Comparison of ENCODE assay signal across 16 cellular contexts in genomic region chr20:4844325-4844724, GRCh38. TPM values are rescaled to one million over a fixed set of nuclear protein-coding genes. Genes with fewer than 3 reads are reported as not detected.
DNase-seq lines count a peak whose midpoint lies in the region; ATAC-seq and TF ChIP-seq lines count a peak whose summit lies in the region.
"Had no signal": no experiment of that assay in that cellular context is flagged by ENCODE, and none has a peak within 500 bp of the region (broad histone marks: within the 10 kb centered on the region; RNA-seq: fewer than 3 reads in every experiment).

No MANE protein-coding gene starts in this region.

- CTCF ChIA-PET in activated CD4-positive, alpha-beta T cell treated with anti-CD3 and anti-CD28 coated beads, Interleukin-2, amount 10 ng/mL, durations not matched to agents 7 days and 5 days (lab: Charles Lee) = no interaction called here
- CTCF ChIA-PET in activated CD4-positive, alpha-beta memory T cell treated with anti-CD3 and anti-CD28 coated beads, Interleukin-2, amount 10 ng/mL, durations not matched to agents 7 days and 5 days (lab: Charles Lee) = no interaction called here

- TF ChIP-seq CTCF in CD14-positive monocyte (IDR thresholded peaks at IDR 0.05) = no peak

- DNase-seq in activated CD4-positive, alpha-beta T cell treated with anti-CD3 and anti-CD28 coated beads, Interleukin-2, amount 10 ng/mL, durations not matched to agents 7 days and 5 days = no peak
- no peak for DNase-seq in activated CD4-positive, alpha-beta T cell treated with anti-CD3 and anti-CD28 coated beads, Interleukin-2, amount 50 U/mL, for 48 hours
- DNase-seq in CD14-positive monocyte (ENCODE audit: low spot score) (no peak), naive B cell (no peak), HCEC 1CT (no peak), left colon (no peak)
- no peak for DNase-seq in activated CD4-positive, alpha-beta memory T cell treated with anti-CD3 and anti-CD28 coated beads, Interleukin-2, amount 10 ng/mL, durations not matched to agents 7 days and 5 days
- DNase-seq: activated effector memory CD4-positive, alpha-beta T cell treated with Interleukin-2 at 50 U/mL for 16 hours; H7; NCI-H1694; NCI-H2171 treated with DMSO at 0.1 percent for 48 hours; NCI-H526; small intestine; stimulated activated CD4-positive, alpha-beta T cell treated with anti-CD3 and anti-CD28 coated beads, Interleukin-1b, Interleukin-23, amount 100 ng/mL, for 48 hours; testis had no signal

- H3K4me1 Mint-ChIP-seq in activated CD4-positive, alpha-beta T cell treated with anti-CD3 and anti-CD28 coated beads, Interleukin-2, amount 10 ng/mL, durations not matched to agents 7 days and 5 days = peaks cover 2% of the 10 kb centered on the region
- peaks cover 31% of the 10 kb centered on the region for H3K4me1 Mint-ChIP-seq in CD14-positive monocyte
- H3K4me1 Mint-ChIP-seq in activated CD4-positive, alpha-beta memory T cell treated with anti-CD3 and anti-CD28 coated beads, Interleukin-2, amount 10 ng/mL, durations not matched to agents 7 days and 5 days = peaks cover 4% of the 10 kb centered on the region
- H3K4me1 Mint-ChIP-seq in naive B cell = peaks cover 16 to 34% (median 30%) of the 10 kb centered on the region in 3 donors

- intact Hi-C loops in CD14-positive monocyte (cut with micrococcal nuclease) = no loop called here
- intact Hi-C loops in left colon (cut with DNase I, micrococcal nuclease) = no loop called here

- no peak for ATAC-seq in naive B cell (ENCODE audit: low read depth in 2 of 2)
- no peak for ATAC-seq in left colon
- ATAC-seq in GM19463 (IDR thresholded peaks at IDR 0.05; ENCODE audit: unreplicated experiment) = no peak

- POLR2A ChIA-PET in activated CD4-positive, alpha-beta T cell treated with anti-CD3 and anti-CD28 coated beads, Interleukin-2, amount 10 ng/mL, durations not matched to agents 7 days and 5 days (lab: Charles Lee) = no interaction called here
- POLR2A ChIA-PET in activated CD4-positive, alpha-beta memory T cell treated with anti-CD3 and anti-CD28 coated beads, Interleukin-2, amount 10 ng/mL, durations not matched to agents 7 days and 5 days (lab: Charles Lee) = interaction anchor here (1.0 kb wide), 1 partner anchor 32 kb away, joined by 4 read pairs; no protein-coding TSS in a partner anchor

- peaks cover 4% of the 10 kb centered on the region for H3K9me3 Mint-ChIP-seq in activated CD4-positive, alpha-beta T cell treated with anti-CD3 and anti-CD28 coated beads, Interleukin-2, amount 10 ng/mL, durations not matched to agents 7 days and 5 days
- H3K9me3 Mint-ChIP-seq in CD14-positive monocyte = peaks cover 2 to 14% (median 5%) of the 10 kb centered on the region in 7 donors
- H3K9me3 Mint-ChIP-seq in activated CD4-positive, alpha-beta memory T cell treated with anti-CD3 and anti-CD28 coated beads, Interleukin-2, amount 10 ng/mL, durations not matched to agents 7 days and 5 days = peaks cover 2% of the 10 kb centered on the region
- peaks cover 0 to 4% (median 3%) of the 10 kb centered on the region in 7 donors for H3K9me3 Mint-ChIP-seq in naive B cell

- no peaks in the 10 kb centered on the region for H3K36me3 Mint-ChIP-seq in activated CD4-positive, alpha-beta T cell treated with anti-CD3 and anti-CD28 coated beads, Interleukin-2, amount 10 ng/mL, durations not matched to agents 7 days and 5 days (ENCODE audit: low read depth)
- H3K36me3 Mint-ChIP-seq in CD14-positive monocyte (no peaks in the 10 kb centered on the region), naive B cell (no peaks in the 10 kb centered on the region)
- no peaks in the 10 kb centered on the region for H3K36me3 Mint-ChIP-seq in activated CD4-positive, alpha-beta memory T cell treated with anti-CD3 and anti-CD28 coated beads, Interleukin-2, amount 10 ng/mL, durations not matched to agents 7 days and 5 days (ENCODE audit: low read depth)

- H3K4me3 Mint-ChIP-seq in activated CD4-positive, alpha-beta T cell treated with anti-CD3 and anti-CD28 coated beads, Interleukin-2, amount 10 ng/mL, durations not matched to agents 7 days and 5 days = peak overlapping the region; percentile 37
- no peak overlapping the region for H3K4me3 Mint-ChIP-seq in CD14-positive monocyte
- no peak overlapping the region for H3K4me3 Mint-ChIP-seq in activated CD4-positive, alpha-beta memory T cell treated with anti-CD3 and anti-CD28 coated beads, Interleukin-2, amount 10 ng/mL, durations not matched to agents 7 days and 5 days
- peak overlapping the region in 2 of 8 donors; percentile 56 to 72 for H3K4me3 Mint-ChIP-seq in naive B cell

- peaks cover 3% of the 10 kb centered on the region for H3K27me3 Mint-ChIP-seq in activated CD4-positive, alpha-beta T cell treated with anti-CD3 and anti-CD28 coated beads, Interleukin-2, amount 10 ng/mL, durations not matched to agents 7 days and 5 days
- H3K27me3 Mint-ChIP-seq in CD14-positive monocyte (ENCODE audit: low read depth in 3 of 3) (peaks cover 0 to 7% (median 0%) of the 10 kb centered on the region in 3 donors), naive B cell (no peaks in the 10 kb centered on the region)
- peaks cover 1% of the 10 kb centered on the region for H3K27me3 Mint-ChIP-seq in activated CD4-positive, alpha-beta memory T cell treated with anti-CD3 and anti-CD28 coated beads, Interleukin-2, amount 10 ng/mL, durations not matched to agents 7 days and 5 days

- no peak overlapping the region for H3K27ac Mint-ChIP-seq in activated CD4-positive, alpha-beta T cell treated with anti-CD3 and anti-CD28 coated beads, Interleukin-2, amount 10 ng/mL, durations not matched to agents 7 days and 5 days
- H3K27ac Mint-ChIP-seq in CD14-positive monocyte = peak overlapping the region; percentile 68 to 97 (median 88)
- peak overlapping the region; percentile 5 for H3K27ac Mint-ChIP-seq in activated CD4-positive, alpha-beta memory T cell treated with anti-CD3 and anti-CD28 coated beads, Interleukin-2, amount 10 ng/mL, durations not matched to agents 7 days and 5 days
- peak overlapping the region in 5 of 6 donors; percentile 76 to 98 (median 90) for H3K27ac Mint-ChIP-seq in naive B cell

RNA-seq across cellular contexts. Expression of gene RASSF2, which starts 20.9 kb away (rescaled TPM):
- total RNA-seq in activated CD4-positive, alpha-beta T cell treated with anti-CD3 and anti-CD28 coated beads, Interleukin-2, amount 10 ng/mL, durations not matched to agents 7 days and 5 days = 10 to 100 TPM; 61.6 to 70.5 TPM
- polyA plus RNA-seq in CD14-positive monocyte = 100 to 1,000 TPM; 167 to 214 TPM
- total RNA-seq in activated CD4-positive, alpha-beta memory T cell treated with anti-CD3 and anti-CD28 coated beads, Interleukin-2, amount 10 ng/mL, durations not matched to agents 7 days and 5 days = 10 to 100 TPM; 69.1 to 70.6 TPM
- 10 to 100 TPM; 44.5 to 91.0 (median 59.7) TPM for polyA plus RNA-seq in naive B cell (ENCODE audit: low read depth in 6 of 6)
- 1 to 10 TPM; 1.9 to 5.9 TPM for total RNA-seq in left colon

Comparison
In these comparisons a context has a peak if more than half of its experiments do, and no peak if none do; other contexts are left out.
1. RNA of gene RASSF2, which starts 20.9 kb away (total RNA-seq): 69.1 to 70.6 TPM in activated CD4-positive, alpha-beta memory T cell treated with anti-CD3 and anti-CD28 coated beads, Interleukin-2, amount 10 ng/mL, durations not matched to agents 7 days and 5 days and 61.6 to 70.5 TPM in activated CD4-positive, alpha-beta T cell treated with anti-CD3 and anti-CD28 coated beads, Interleukin-2, amount 10 ng/mL, durations not matched to agents 7 days and 5 days; 1.9 to 5.9 TPM in left colon; every median in the first group is over 4 times any median in the second.